In genomic region chr3:138971766-138972320, GRCh38 we compare ENCODE assay signal across 16 cellular contexts. TPM values are rescaled to one million over a fixed set of nuclear protein-coding genes. Genes with fewer than 3 reads are reported as not detected.
DNase-seq lines count a peak whose midpoint lies in the region; TF ChIP-seq lines count a peak whose summit lies in the region.
"Had no signal": no experiment of that assay in that cellular context is flagged by ENCODE, and none has a peak within 500 bp of the region (broad histone marks: within the 10 kb centered on the region; RNA-seq: fewer than 3 reads in every experiment).

No MANE protein-coding gene starts in this region.

- H3K79me2 ChIP-seq in parathyroid adenoma = no peaks in the 10 kb centered on the region

- no peak for TF ChIP-seq CTCF in coronary artery (IDR thresholded peaks at IDR 0.05)
- TF ChIP-seq CTCF in parathyroid adenoma (IDR thresholded peaks at IDR 0.05) = no peak

- no peak overlapping the region for H3K4me2 ChIP-seq in parathyroid adenoma (ENCODE audit: low read length)
- H3K4me2 ChIP-seq: A549 had no signal

- H3K36me3 ChIP-seq in parathyroid adenoma (ENCODE audit: control insufficient read depth, insufficient read depth, low read length) = no peaks in the 10 kb centered on the region

- peak; percentile 45 for DNase-seq in HT1080 (ENCODE audit: low read depth)
- DNase-seq in NCI-H2171 (lab: John Stamatoyannopoulos, UW) = peak; percentile 43
- peak; percentile 53 for DNase-seq in coronary artery (ENCODE audit: low spot score)
- no peak for DNase-seq in stimulated activated CD4-positive, alpha-beta T cell treated with anti-CD3 and anti-CD28 coated beads, Interleukin-2, amount 100 ng/mL, for 48 hours
- DNase-seq in NCI-H2227 treated with DMSO at 0.1 percent for 48 hours (lab: John Stamatoyannopoulos, UW) = no peak
- no peak for DNase-seq in stimulated activated CD4-positive, alpha-beta T cell treated with anti-CD3 and anti-CD28 coated beads, Interleukin-15, amount 100 ng/mL, for 24 hours
- DNase-seq: CD8-positive, alpha-beta T cell; COR-L47; DMS53; GM23248 had no signal

- peak overlapping the region; percentile 51 for H2AFZ ChIP-seq in parathyroid adenoma
- H2AFZ ChIP-seq: GM23248 had no signal

- H3K9ac ChIP-seq in parathyroid adenoma = no peak overlapping the region
- H3K9ac ChIP-seq: GM23248 had no signal

- H3K27ac ChIP-seq in coronary artery = no peak overlapping the region
- H3K27ac ChIP-seq in parathyroid adenoma = no peak overlapping the region
- H3K27ac ChIP-seq: A549, GM23248 had no signal

- H3K9me3 ChIP-seq in parathyroid adenoma (ENCODE audit: control insufficient read depth, low read length) = no peaks in the 10 kb centered on the region
- H3K9me3 ChIP-seq: A549 had no signal

- no peaks in the 10 kb centered on the region for H3K27me3 ChIP-seq in parathyroid adenoma (ENCODE audit: control insufficient read depth, insufficient read depth, low read length)

- H3K4me3 ChIP-seq in coronary artery = no peak overlapping the region
- no peak overlapping the region for H3K4me3 ChIP-seq in parathyroid adenoma (ENCODE audit: low read depth, low read length)
- H3K4me3 ChIP-seq: A549, GM23248 had no signal

- H3K4me1 ChIP-seq in parathyroid adenoma = peaks cover 6% of the 10 kb centered on the region

RNA-seq across cellular contexts. Expression of gene FOXL2NB, which starts 24.8 kb away (rescaled TPM):
- not detected in 2 replicates for total RNA-seq in HT1080 (2014; rRNA removed; shearing (Covaris generic))
- not detected in 2 replicates for polyA plus RNA-seq in HT1080 (2015; cell fraction: cytosol; rRNA removed)
- 0.14 and 0.24 TPM in 2 replicates for polyA plus RNA-seq in HT1080 (2015; cell fraction: nucleus; rRNA removed)
- total RNA-seq: CD8-positive, alpha-beta T cell; HT-29 had no signal
- polyA plus RNA-seq: CD14-positive monocyte had no signal

RNA-seq across cellular contexts. Expression of gene FOXL2, which starts 24.9 kb away (rescaled TPM):
- total RNA-seq in HT1080 (2014; rRNA removed; shearing (Covaris generic)) = not detected in 2 replicates
- polyA plus RNA-seq in HT1080 (2015; cell fraction: cytosol; rRNA removed) = not detected in 2 replicates
- polyA plus RNA-seq in HT1080 (2015; cell fraction: nucleus; rRNA removed) = not detected in 2 replicates
- total RNA-seq: HT-29 had no signal
- polyA plus RNA-seq: CD14-positive monocyte had no signal

RNA-seq across cellular contexts. Expression of gene PRR23A, which starts 34.2 kb away (rescaled TPM):
- total RNA-seq in HT1080 (2014; rRNA removed; shearing (Covaris generic)) = not detected in 2 replicates
- not detected in 2 replicates for polyA plus RNA-seq in HT1080 (2015; cell fraction: cytosol; rRNA removed)
- polyA plus RNA-seq in HT1080 (2015; cell fraction: nucleus; rRNA removed) = not detected in 2 replicates
- total RNA-seq: CD8-positive, alpha-beta T cell; GM23248; HT-29 had no signal
- polyA plus RNA-seq: A549, AG04450, BJ, CD14-positive monocyte, GM23248 had no signal

RNA-seq across cellular contexts. Expression of gene PRR23B, which starts 48.9 kb away (rescaled TPM):
- not detected in 2 replicates for total RNA-seq in HT1080 (2014; rRNA removed; shearing (Covaris generic))
- polyA plus RNA-seq in HT1080 (2015; cell fraction: cytosol; rRNA removed) = not detected in 2 replicates
- not detected in 2 replicates for polyA plus RNA-seq in HT1080 (2015; cell fraction: nucleus; rRNA removed)
- total RNA-seq: CD8-positive, alpha-beta T cell; GM23248; HT-29 had no signal
- polyA plus RNA-seq: A549, AG04450, BJ, CD14-positive monocyte, GM23248 had no signal

Comparison
In these comparisons a context has a peak if more than half of its experiments do, and no peak if none do; other contexts are left out.
1. DNase-seq: peak in HT1080 (single experiment), NCI-H2171 (single experiment) and coronary artery (single experiment); none in stimulated activated CD4-positive, alpha-beta T cell treated with anti-CD3 and anti-CD28 coated beads, Interleukin-2, amount 100 ng/mL, for 48 hours (0 of 2), NCI-H2227 treated with DMSO at 0.1 percent for 48 hours (single experiment) and stimulated activated CD4-positive, alpha-beta T cell treated with anti-CD3 and anti-CD28 coated beads, Interleukin-15, amount 100 ng/mL, for 24 hours (single experiment).